Comparison of ENCODE assay signal across 23 cellular contexts in genomic region chr1:109265741-109266330, GRCh38. TPM values are rescaled to one million over a fixed set of nuclear protein-coding genes. Genes with fewer than 3 reads are reported as not detected.
"Had no signal": no experiment of that assay in that cellular context is flagged by ENCODE, and none has a peak within 500 bp of the region (broad histone marks: within the 10 kb centered on the region; RNA-seq: fewer than 3 reads in every experiment).

No MANE protein-coding gene starts in this region.

- H3K36me3 ChIP-seq: gastrocnemius medialis, heart right ventricle, uterus had no signal

- H3K4me1 ChIP-seq: gastrocnemius medialis, uterus had no signal

- DNase-seq: cortex of kidney; effector memory CD8-positive, alpha-beta T cell; gastrocnemius medialis; heart right ventricle; hypothalamus; islet precursor cell; left cardiac atrium; mesendoderm; naive B cell; stimulated activated CD4-positive, alpha-beta T cell treated with anti-CD3 and anti-CD28 coated beads, Interleukin-2, amount 100 ng/mL, for 24 hours; stimulated activated CD4-positive, alpha-beta T cell treated with anti-CD3 and anti-CD28 coated beads, Interleukin-4, amount 100 ng/mL, for 4 hours; stimulated activated naive B cell treated with anti-CD40 and anti-IgM and Interleukin-4, amounts not matched to agents 10 μg/mL and 1 μg/mL and 100 μg/mL, for 72 hours; stimulated activated naive CD8-positive, alpha-beta T cell treated with anti-CD3 and anti-CD28 coated beads, Interleukin-15, amount 100 ng/mL, for 72 hours; uterus had no signal

- H3K9me3 ChIP-seq: esophagus muscularis mucosa, gastrocnemius medialis, heart right ventricle, uterus had no signal

- H3K4me3 ChIP-seq: esophagus muscularis mucosa, gastrocnemius medialis, heart right ventricle, uterus had no signal

- H3K27me3 ChIP-seq: esophagus muscularis mucosa, gastrocnemius medialis, heart right ventricle, uterus had no signal

- H3K27ac ChIP-seq: esophagus muscularis mucosa, gastrocnemius medialis, heart right ventricle, uterus had no signal

- ATAC-seq: effector memory CD8-positive, alpha-beta T cell; gastrocnemius medialis; heart right ventricle; left cardiac atrium; sciatic nerve; stimulated activated naive B cell treated with anti-CD40 and anti-IgM and Interleukin-4, amounts not matched to agents 10 μg/mL and 1 μg/mL and 100 μg/mL, for 72 hours; stimulated activated naive CD8-positive, alpha-beta T cell treated with anti-CD3 and anti-CD28 coated beads, Interleukin-15, amount 100 ng/mL, for 72 hours had no signal

RNA-seq across cellular contexts. Expression of gene MYBPHL, which starts 41.0 kb away (rescaled TPM):
- total RNA-seq: chondrocyte, esophagus muscularis mucosa, fibroblast of villous mesenchyme, liver, lung microvascular endothelial cell, omental fat pad, pulmonary artery endothelial cell, subcutaneous adipose tissue had no signal
- polyA plus RNA-seq: liver had no signal
